Comparison of ENCODE assay signal across 1 cellular context in the genomic region with DNA sequence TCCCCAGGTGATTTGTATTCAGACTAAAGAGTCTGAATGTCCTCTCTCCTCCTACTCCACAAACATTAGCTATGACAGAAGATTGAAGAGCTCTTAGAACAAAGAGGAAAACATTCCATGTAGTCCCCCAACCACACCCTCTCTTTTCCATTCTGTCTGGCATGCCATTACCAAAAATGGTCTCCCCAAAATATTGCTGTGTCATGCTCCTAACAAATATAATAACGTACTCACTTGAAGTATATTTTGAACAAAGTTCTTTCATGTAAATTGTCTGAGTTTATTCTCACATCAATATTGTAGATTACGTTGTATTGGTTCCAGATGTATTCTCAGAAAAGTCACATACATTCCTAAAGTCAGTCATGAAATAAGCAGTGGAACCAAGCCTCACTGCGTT.
TF ChIP-seq lines count a peak whose summit lies in the region.

No MANE protein-coding gene starts in this region.

TF ChIP-seq in WTC11, 78 proteins besides CTCF, POLR2A, EP300 and RAD21 (continued from another document):
- TF ChIP-seq, protein P1, sequence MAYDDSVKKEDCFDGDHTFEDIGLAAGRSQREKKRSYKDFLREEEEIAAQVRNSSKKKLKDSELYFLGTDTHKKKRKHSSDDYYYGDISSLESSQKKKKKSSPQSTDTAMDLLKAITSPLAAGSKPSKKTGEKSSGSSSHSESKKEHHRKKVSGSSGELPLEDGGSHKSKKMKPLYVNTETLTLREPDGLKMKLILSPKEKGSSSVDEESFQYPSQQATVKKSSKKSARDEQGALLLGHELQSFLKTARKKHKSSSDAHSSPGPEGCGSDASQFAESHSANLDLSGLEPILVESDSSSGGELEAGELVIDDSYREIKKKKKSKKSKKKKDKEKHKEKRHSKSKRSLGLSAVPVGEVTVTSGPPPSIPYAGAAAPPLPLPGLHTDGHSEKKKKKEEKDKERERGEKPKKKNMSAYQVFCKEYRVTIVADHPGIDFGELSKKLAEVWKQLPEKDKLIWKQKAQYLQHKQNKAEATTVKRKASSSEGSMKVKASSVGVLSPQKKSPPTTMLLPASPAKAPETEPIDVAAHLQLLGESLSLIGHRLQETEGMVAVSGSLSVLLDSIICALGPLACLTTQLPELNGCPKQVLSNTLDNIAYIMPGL (CRISPR knock-in tag; IDR thresholded peaks at IDR 0.05) = no peak
- TF ChIP-seq, protein P2, sequence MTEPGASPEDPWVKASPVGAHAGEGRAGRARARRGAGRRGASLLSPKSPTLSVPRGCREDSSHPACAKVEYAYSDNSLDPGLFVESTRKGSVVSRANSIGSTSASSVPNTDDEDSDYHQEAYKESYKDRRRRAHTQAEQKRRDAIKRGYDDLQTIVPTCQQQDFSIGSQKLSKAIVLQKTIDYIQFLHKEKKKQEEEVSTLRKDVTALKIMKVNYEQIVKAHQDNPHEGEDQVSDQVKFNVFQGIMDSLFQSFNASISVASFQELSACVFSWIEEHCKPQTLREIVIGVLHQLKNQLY (CRISPR knock-in tag; IDR thresholded peaks at IDR 0.05) = no peak
- TF ChIP-seq ELF4 (CRISPR knock-in tag; IDR thresholded peaks at IDR 0.05; ENCODE audit: low read depth) (no peak), ZNF416 (CRISPR knock-in tag; IDR thresholded peaks at IDR 0.05) (no peak), TCF7 (CRISPR knock-in tag; IDR thresholded peaks at IDR 0.05; ENCODE audit: low read depth) (no peak), CREM (CRISPR knock-in tag; IDR thresholded peaks at IDR 0.05) (no peak), GRHL2 (CRISPR knock-in tag; IDR thresholded peaks at IDR 0.05; ENCODE audit: insufficient replicate concordance, severe bottlenecking) (no peak), ZNF396 (CRISPR knock-in tag; IDR thresholded peaks at IDR 0.05; ENCODE audit: borderline replicate concordance) (no peak)
- TF ChIP-seq, protein P3, sequence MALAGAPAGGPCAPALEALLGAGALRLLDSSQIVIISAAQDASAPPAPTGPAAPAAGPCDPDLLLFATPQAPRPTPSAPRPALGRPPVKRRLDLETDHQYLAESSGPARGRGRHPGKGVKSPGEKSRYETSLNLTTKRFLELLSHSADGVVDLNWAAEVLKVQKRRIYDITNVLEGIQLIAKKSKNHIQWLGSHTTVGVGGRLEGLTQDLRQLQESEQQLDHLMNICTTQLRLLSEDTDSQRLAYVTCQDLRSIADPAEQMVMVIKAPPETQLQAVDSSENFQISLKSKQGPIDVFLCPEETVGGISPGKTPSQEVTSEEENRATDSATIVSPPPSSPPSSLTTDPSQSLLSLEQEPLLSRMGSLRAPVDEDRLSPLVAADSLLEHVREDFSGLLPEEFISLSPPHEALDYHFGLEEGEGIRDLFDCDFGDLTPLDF (CRISPR knock-in tag; IDR thresholded peaks at IDR 0.05) = no peak
